8 cellular contexts compared by ENCODE assay signal in genomic region chr3:67018105-67018788, GRCh38. TPM values are rescaled to one million over a fixed set of nuclear protein-coding genes. Genes with fewer than 3 reads are reported as not detected.
DNase-seq lines count a peak whose midpoint lies in the region; ATAC-seq lines count a peak whose summit lies in the region.

No MANE protein-coding gene starts in this region.

- ATAC-seq in GM19395 (IDR thresholded peaks at IDR 0.05; ENCODE audit: unreplicated experiment) (peak; percentile 51), left ventricle myocardium superior (peak; percentile 93), HG03521 (IDR thresholded peaks at IDR 0.05; ENCODE audit: unreplicated experiment) (no peak), HG03460 (IDR thresholded peaks at IDR 0.05; ENCODE audit: unreplicated experiment) (no peak)

- intact Hi-C loops in left ventricle myocardium superior (cut with micrococcal nuclease), result no loop called here

- DNase-seq in COLO668 (lab: John Stamatoyannopoulos, UW; ENCODE audit: unreplicated experiment), result peak; percentile 2
- peak; percentile 52 for DNase-seq in NCI-H2227 (lab: John Stamatoyannopoulos, UW; ENCODE audit: unreplicated experiment)
- peak; percentile 73 for DNase-seq in left ventricle myocardium superior
- DNase-seq in midbrain (lab: John Stamatoyannopoulos, UW), result no peak
- DNase-seq in GM03348 (ENCODE audit: low spot score), result no peak

RNA-seq across cellular contexts. Expression of gene KBTBD8, which starts 20.1 kb away (rescaled TPM):
- total RNA-seq in left ventricle myocardium superior, result 5.8 TPM

Comparison
In these comparisons a context has a peak if more than half of its experiments do, and no peak if none do; other contexts are left out.
1. DNase-seq: peak in COLO668 (single experiment), NCI-H2227 (single experiment) and left ventricle myocardium superior (single experiment); none in midbrain (single experiment) and GM03348 (single experiment).
2. ATAC-seq: peak in GM19395 (single experiment) and left ventricle myocardium superior (single experiment); none in HG03521 (single experiment) and HG03460 (single experiment).